ENCODE assay signal across 20 cellular contexts in the genomic region with DNA sequence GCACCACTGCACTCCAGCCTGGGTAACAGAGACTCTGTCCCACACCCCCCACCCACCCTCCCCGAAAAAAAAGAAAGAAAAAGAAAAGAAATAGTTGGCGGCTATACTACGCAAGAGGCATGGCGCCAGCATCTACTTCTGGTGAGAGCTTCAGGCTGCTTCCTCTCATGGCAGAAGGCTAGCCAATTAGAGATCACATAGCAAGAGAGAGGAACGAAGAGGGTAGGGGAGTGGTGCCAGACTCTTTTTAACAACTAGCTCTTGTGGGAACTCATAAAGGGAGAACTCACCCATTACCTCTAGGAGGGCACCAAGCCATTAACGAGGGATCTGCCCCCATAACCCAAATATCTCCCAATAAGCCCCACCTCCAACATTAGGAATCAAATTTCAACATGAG. TPM values are rescaled to one million over a fixed set of nuclear protein-coding genes. Genes with fewer than 3 reads are reported as not detected.
DNase-seq lines count a peak whose midpoint lies in the region; ATAC-seq, FAIRE-seq and TF ChIP-seq lines count a peak whose summit lies in the region.
"Had no signal": no experiment of that assay in that cellular context is flagged by ENCODE, and none has a peak within 500 bp of the region (broad histone marks: within the 10 kb centered on the region; RNA-seq: fewer than 3 reads in every experiment).

No MANE protein-coding gene starts in this region.

- H3K4me1 ChIP-seq in cardiac muscle cell (ENCODE audit: low read depth) (peaks cover 30% of the 10 kb centered on the region), left ventricle myocardium inferior (peaks cover 66% of the 10 kb centered on the region), astrocyte (ENCODE audit: insufficient read depth, low read length) (peaks cover 27% of the 10 kb centered on the region)

- H3K4me1 Mint-ChIP-seq in astrocyte (ENCODE audit: low read depth, unreplicated experiment): peaks cover 30% of the 10 kb centered on the region
- peaks cover 48% of the 10 kb centered on the region for H3K4me1 Mint-ChIP-seq in nephron progenitor cell

- TF ChIP-seq CTCF in cardiac muscle cell (IDR thresholded peaks at IDR 0.05; ENCODE audit: low read depth, low read length): no peak
- no peak for TF ChIP-seq CTCF in left ventricle myocardium inferior (IDR thresholded peaks at IDR 0.05; ENCODE audit: borderline replicate concordance)
- TF ChIP-seq CTCF in astrocyte (IDR thresholded peaks at IDR 0.05; ENCODE audit: insufficient read depth, low read depth, low read length): no peak
- TF ChIP-seq CTCF in nephron progenitor cell (IDR thresholded peaks at IDR 0.05): no peak

- H3K9me3 ChIP-seq in cardiac muscle cell (ENCODE audit: low read depth) (no peaks in the 10 kb centered on the region), left ventricle myocardium inferior (replicated peaks) (no peaks in the 10 kb centered on the region), astrocyte (ENCODE audit: insufficient read depth, low read depth, low read length) (no peaks in the 10 kb centered on the region)
- H3K9me3 ChIP-seq: ascending aorta, esophagus squamous epithelium, psoas muscle, spleen had no signal

- ATAC-seq in GM18870 (IDR thresholded peaks at IDR 0.05; ENCODE audit: unreplicated experiment): no peak
- ATAC-seq: psoas muscle had no signal

- intact Hi-C loops in left ventricle myocardium inferior (cut with micrococcal nuclease): no loop called here

- FAIRE-seq in astrocyte (lab: Jason Lieb, UNC): no peak
- FAIRE-seq: G401.6, urothelium cell line had no signal

- H3K27me3 Mint-ChIP-seq in astrocyte (ENCODE audit: low read depth, unreplicated experiment) (no peaks in the 10 kb centered on the region), nephron progenitor cell (ENCODE audit: low read depth, poor library complexity) (peaks cover 4% of the 10 kb centered on the region)

- H3K36me3 Mint-ChIP-seq in astrocyte (ENCODE audit: low read depth, unreplicated experiment): no peaks in the 10 kb centered on the region
- peaks cover 47% of the 10 kb centered on the region for H3K36me3 Mint-ChIP-seq in nephron progenitor cell (ENCODE audit: low read depth)
- H3K36me3 Mint-ChIP-seq: activated naive CD4-positive, alpha-beta T cell treated with anti-CD3 and anti-CD28 coated beads, Interleukin-2, amount 50 U/mL, for 24 hours had no signal

- no peak overlapping the region for H3K9ac ChIP-seq in astrocyte (ENCODE audit: low read length)

- H3K36me3 ChIP-seq in cardiac muscle cell (no peaks in the 10 kb centered on the region), left ventricle myocardium inferior (no peaks in the 10 kb centered on the region), astrocyte (ENCODE audit: insufficient read depth, low read length) (no peaks in the 10 kb centered on the region)
- H3K36me3 ChIP-seq: ascending aorta, esophagus squamous epithelium, spleen had no signal

- H3K27ac ChIP-seq in cardiac muscle cell: peak overlapping the region; percentile 73
- no peak overlapping the region for H3K27ac ChIP-seq in left ventricle myocardium inferior (replicated peaks)
- H3K27ac ChIP-seq in astrocyte (ENCODE audit: low read depth, low read length): peak overlapping the region; percentile 69
- H3K27ac ChIP-seq: esophagus squamous epithelium, RWPE1 had no signal

- peak overlapping the region; percentile 61 for H3K4me2 ChIP-seq in astrocyte (ENCODE audit: low read length)

- H3K4me3 Mint-ChIP-seq in astrocyte (ENCODE audit: unreplicated experiment): peak overlapping the region; percentile 72
- no peak overlapping the region for H3K4me3 Mint-ChIP-seq in nephron progenitor cell
- H3K4me3 Mint-ChIP-seq: activated naive CD4-positive, alpha-beta T cell treated with anti-CD3 and anti-CD28 coated beads, Interleukin-2, amount 50 U/mL, for 24 hours had no signal

- H2AFZ ChIP-seq in astrocyte (ENCODE audit: low read depth, low read length): no peak overlapping the region

- H3K4me3 ChIP-seq in cardiac muscle cell (no peak overlapping the region), left ventricle myocardium inferior (no peak overlapping the region), astrocyte (ENCODE audit: insufficient read depth, low read depth, low read length) (no peak overlapping the region)
- H3K4me3 ChIP-seq: ascending aorta, esophagus squamous epithelium, spleen had no signal

- no peak for DNase-seq in cardiac muscle cell (ENCODE audit: low read depth in 1 of 2, low spot score in 1 of 2)
- no peak for DNase-seq in left ventricle myocardium inferior
- no peak for DNase-seq in astrocyte (ENCODE audit: low read depth)
- DNase-seq in nephron progenitor cell: no peak
- no peak for DNase-seq in activated CD4-positive, CD25-positive, alpha-beta regulatory T cell (lab: John Stamatoyannopoulos, UW)
- DNase-seq in COR-L47 (lab: John Stamatoyannopoulos, UW): no peak
- no peak for DNase-seq in NK-92 treated with Interleukin-12 subunit alpha and Interleukin-12 subunit beta, amount 100 ng/mL, for 24 hours (lab: John Stamatoyannopoulos, UW)
- DNase-seq: activated CD4-positive, alpha-beta T cell treated with anti-CD3 and anti-CD28 coated beads for 4 hours; effector memory CD4-positive, alpha-beta T cell; esophagus squamous epithelium; KG1; NCI-H187 treated with DMSO at 0.1 percent for 48 hours; psoas muscle; spleen had no signal

- H3K27me3 ChIP-seq in cardiac muscle cell: no peaks in the 10 kb centered on the region
- H3K27me3 ChIP-seq in left ventricle myocardium inferior (ENCODE audit: low read depth): no peaks in the 10 kb centered on the region
- no peaks in the 10 kb centered on the region for H3K27me3 ChIP-seq in astrocyte (ENCODE audit: insufficient read depth, low read length)
- H3K27me3 ChIP-seq: ascending aorta, esophagus squamous epithelium had no signal

- peaks cover 4% of the 10 kb centered on the region for H3K9me3 Mint-ChIP-seq in astrocyte (ENCODE audit: unreplicated experiment)
- peaks cover 27% of the 10 kb centered on the region for H3K9me3 Mint-ChIP-seq in nephron progenitor cell
- H3K9me3 Mint-ChIP-seq: activated naive CD4-positive, alpha-beta T cell treated with anti-CD3 and anti-CD28 coated beads, Interleukin-2, amount 50 U/mL, for 24 hours had no signal

- H3K79me2 ChIP-seq in astrocyte (ENCODE audit: insufficient read depth, low read length): peaks cover 85% of the 10 kb centered on the region

- H3K27ac Mint-ChIP-seq in astrocyte (ENCODE audit: unreplicated experiment): peak overlapping the region; percentile 99
- peak overlapping the region; percentile 65 for H3K27ac Mint-ChIP-seq in nephron progenitor cell
- H3K27ac Mint-ChIP-seq: activated naive CD4-positive, alpha-beta T cell treated with anti-CD3 and anti-CD28 coated beads, Interleukin-2, amount 50 U/mL, for 24 hours had no signal

- H4K20me1 ChIP-seq in astrocyte (ENCODE audit: insufficient read depth, low read length): peaks cover 6% of the 10 kb centered on the region

RNA-seq across cellular contexts. Expression of a gene that starts 6.2 kb away (rescaled TPM):
- total RNA-seq in cardiac muscle cell: 85.4 and 121 TPM in 2 replicates
- 40.4 and 71.6 TPM in 2 replicates for polyA plus RNA-seq in cardiac muscle cell
- total RNA-seq in left ventricle myocardium inferior: 42.9 TPM
- 19.9 and 22.7 TPM in 2 replicates for total RNA-seq in astrocyte
